28 cellular contexts compared by ENCODE assay signal in the genomic region with DNA sequence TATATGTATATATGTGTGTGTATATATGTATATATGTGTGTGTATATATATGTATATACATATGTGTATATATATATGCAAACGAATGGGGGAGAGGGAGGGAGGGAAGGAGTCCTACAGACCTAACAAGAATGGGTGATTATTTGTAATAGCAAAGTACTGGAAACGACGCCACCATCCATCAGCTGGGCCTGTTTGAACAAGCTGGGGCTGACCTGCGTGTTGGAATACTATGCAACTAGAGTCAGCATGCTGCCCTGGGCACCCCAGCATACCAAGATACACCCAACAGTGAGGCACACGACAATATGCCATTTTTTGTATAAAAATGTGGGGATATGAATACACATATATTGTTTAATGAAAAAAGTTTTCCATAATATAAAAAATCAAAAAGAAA. TPM values are rescaled to one million over a fixed set of nuclear protein-coding genes. Genes with fewer than 3 reads are reported as not detected.
DNase-seq lines count a peak whose midpoint lies in the region; ATAC-seq, FAIRE-seq and TF ChIP-seq lines count a peak whose summit lies in the region.
"Had no signal": no experiment of that assay in that cellular context is flagged by ENCODE, and none has a peak within 500 bp of the region (broad histone marks: within the 10 kb centered on the region; RNA-seq: fewer than 3 reads in every experiment).

No MANE protein-coding gene starts in this region.

- H3K4me1 Mint-ChIP-seq in chondrocyte (ENCODE audit: low read depth) (no peaks in the 10 kb centered on the region), GM23338 (peaks cover 2% of the 10 kb centered on the region; the same call in 1 of the 3 replicates), WTC11 (no peaks in the 10 kb centered on the region), progenitor cell of endocrine pancreas (ENCODE audit: low read depth) (peaks cover 14% of the 10 kb centered on the region)
- H3K4me1 Mint-ChIP-seq: CD14-positive monocyte; CD8-positive, alpha-beta memory T cell; H9 had no signal

- no peaks in the 10 kb centered on the region for H4K20me1 ChIP-seq in mammary epithelial cell (ENCODE audit: insufficient read depth, low read length)
- no peaks in the 10 kb centered on the region for H4K20me1 ChIP-seq in HepG2 (ENCODE audit: insufficient read depth, low read length)
- H4K20me1 ChIP-seq in GM23338 (replicated peaks; ENCODE audit: insufficient read depth), result no peaks in the 10 kb centered on the region

- no peak for FAIRE-seq in HepG2 (lab: Jason Lieb, UNC)
- FAIRE-seq: A549, D721Med, GM12891, GM18507 had no signal

- TF ChIP-seq CTCF in mammary epithelial cell (conservative IDR thresholded peaks at IDR 0.05 in 1 of 2, IDR thresholded peaks at IDR 0.05 in 1 of 2; ENCODE audit: extremely low read depth in 1 of 2, insufficient read depth in 1 of 2, low read depth in 1 of 2, low read length in 2 of 2) (no peak), breast epithelium (IDR thresholded peaks at IDR 0.05) (no peak), chondrocyte (IDR thresholded peaks at IDR 0.05) (no peak), epithelial cell of esophagus (IDR thresholded peaks at IDR 0.05; ENCODE audit: insufficient read depth, low read depth, low read length, missing control alignments) (no peak), HepG2 (CRISPR knock-in tag; IDR thresholded peaks at IDR 0.05) (no peak), GM23338 (conservative IDR thresholded peaks at IDR 0.05; ENCODE audit: low read depth in 2 of 2) (no peak), WTC11 (IDR thresholded peaks at IDR 0.05) (no peak), progenitor cell of endocrine pancreas (IDR thresholded peaks at IDR 0.05; ENCODE audit: unreplicated experiment) (no peak)

- no peaks in the 10 kb centered on the region for H3K9me2 ChIP-seq in GM23338 (ENCODE audit: insufficient read depth)

- H3K4me3 Mint-ChIP-seq in chondrocyte (ENCODE audit: unreplicated experiment) (no peak overlapping the region), GM23338 (no peak overlapping the region), WTC11 (no peak overlapping the region), progenitor cell of endocrine pancreas (ENCODE audit: low read depth) (no peak overlapping the region)
- H3K4me3 Mint-ChIP-seq: CD14-positive monocyte; CD4-positive, alpha-beta T cell; CD8-positive, alpha-beta memory T cell; H9 had no signal

- no peak for TF ChIP-seq RAD21 in HepG2 (CRISPR knock-in tag; IDR thresholded peaks at IDR 0.05)

- POLR2A ChIA-PET in HepG2 (lab: Yijun Ruan, JAX), result no interaction called here
- POLR2A ChIA-PET in WTC11 (lab: Charles Lee), result no interaction called here

- TF ChIP-seq POLR2A in breast epithelium (IDR thresholded peaks at IDR 0.05) (no peak), HepG2 (IDR thresholded peaks at IDR 0.05; ENCODE audit: insufficient read depth in 1 of 2, low read depth in 2 of 2, low read length in 2 of 2) (no peak)

- BruUV-seq in mammary epithelial cell (replicated peaks; lab: Mats Ljungman, UMichigan) (no TSS peak), HepG2 (replicated peaks; lab: Mats Ljungman, UMichigan) (no TSS peak)

- dilution Hi-C loops in mammary epithelial cell (cut with HindIII; ENCODE audit: low sequenced_read_pairs), result no loop called here

- H3F3A ChIP-seq in GM23338 (replicated peaks; ENCODE audit: low read depth), result no peaks in the 10 kb centered on the region

- H3K4me1 ChIP-seq in mammary epithelial cell (ENCODE audit: insufficient read depth, low read length) (no peaks in the 10 kb centered on the region), breast epithelium (no peaks in the 10 kb centered on the region), HepG2 (ENCODE audit: insufficient read depth, low read length) (peaks cover 48% of the 10 kb centered on the region), GM23338 (ENCODE audit: insufficient read depth) (no peaks in the 10 kb centered on the region)
- H3K4me1 ChIP-seq: BE2C had no signal

- H3K36me3 ChIP-seq in mammary epithelial cell (ENCODE audit: insufficient read depth, low read length) (no peaks in the 10 kb centered on the region), breast epithelium (no peaks in the 10 kb centered on the region), HepG2 (replicated peaks in 1 of 2; ENCODE audit: control insufficient read depth in 1 of 2, insufficient read depth in 2 of 2, low read length in 2 of 2) (no peaks in the 10 kb centered on the region), GM23338 (ENCODE audit: insufficient read depth) (no peaks in the 10 kb centered on the region)
- H3K36me3 ChIP-seq: BE2C; BLaER1 treated with 17β-estradiol and CSF1 and Interleukin-3, amounts not matched to agents 10 nM and 100 nM had no signal

- H3K9me3 Mint-ChIP-seq in chondrocyte (ENCODE audit: low read depth) (no peaks in the 10 kb centered on the region), GM23338 (no peaks in the 10 kb centered on the region), WTC11 (no peaks in the 10 kb centered on the region), progenitor cell of endocrine pancreas (ENCODE audit: low read depth) (peaks cover 8% of the 10 kb centered on the region)
- H3K9me3 Mint-ChIP-seq: CD4-positive, alpha-beta T cell; CD8-positive, alpha-beta memory T cell had no signal

- H3K4me3 ChIP-seq in mammary epithelial cell (replicated peaks in 1 of 3; ENCODE audit: insufficient read depth in 1 of 3, low read depth in 2 of 3, low read length in 3 of 3), result no peak overlapping the region
- H3K4me3 ChIP-seq in breast epithelium, result no peak overlapping the region
- H3K4me3 ChIP-seq in epithelial cell of esophagus (ENCODE audit: low read length), result no peak overlapping the region
- H3K4me3 ChIP-seq in HepG2 (replicated peaks in 1 of 3; ENCODE audit: insufficient read depth in 1 of 3, low read depth in 2 of 3, low read length in 3 of 3), result no peak overlapping the region
- H3K4me3 ChIP-seq in GM23338, result no peak overlapping the region
- H3K4me3 ChIP-seq: A549; BLaER1 treated with 17β-estradiol and CSF1 and Interleukin-3, amounts not matched to agents 10 nM and 100 nM had no signal

- peak; percentile 48 for DNase-seq in mammary epithelial cell
- no peak for DNase-seq in breast epithelium (ENCODE audit: low spot score in 2 of 2)
- peak; percentile 17 for DNase-seq in chondrocyte (ENCODE audit: low spot score)
- DNase-seq in epithelial cell of esophagus (ENCODE audit: low read depth), result peak; percentile 76
- DNase-seq in HepG2 (ENCODE audit: low spot score), result no peak
- no peak for DNase-seq in GM23338 (ENCODE audit: low spot score)
- DNase-seq in WTC11 (ENCODE audit: low spot score), result no peak
- no peak for DNase-seq in progenitor cell of endocrine pancreas (ENCODE audit: low spot score, unreplicated experiment)
- DNase-seq: 8988T; ACHN; AML-193; BE2C; CD4-positive, alpha-beta T cell; CD8-positive, alpha-beta memory T cell; DMS 273 treated with DMSO at 0.1 percent for 48 hours; DMS53; DMS79 treated with DMSO at 0.1 percent for 48 hours; GF-D8; H9 had no signal

- H3K27me3 Mint-ChIP-seq in chondrocyte (ENCODE audit: low read depth) (peaks cover 19% of the 10 kb centered on the region), GM23338 (ENCODE audit: insufficient read depth, low read depth, poor library complexity) (peaks cover 8% of the 10 kb centered on the region), WTC11 (ENCODE audit: low read depth) (peaks cover 27% of the 10 kb centered on the region), progenitor cell of endocrine pancreas (peaks cover 16% of the 10 kb centered on the region)

- H3K79me2 ChIP-seq in mammary epithelial cell (ENCODE audit: insufficient read depth, low read length) (no peaks in the 10 kb centered on the region), HepG2 (ENCODE audit: insufficient read depth, low read length) (peaks cover 20% of the 10 kb centered on the region), GM23338 (replicated peaks; ENCODE audit: insufficient read depth) (no peaks in the 10 kb centered on the region)

- intact Hi-C loops in mammary epithelial cell (cut with micrococcal nuclease) (no loop called here), breast epithelium (cut with DNase I; ENCODE audit: low total_unique reads) (no loop called here), HepG2 (cut with micrococcal nuclease; ENCODE audit: unreplicated experiment) (no loop called here)

- H3K27ac ChIP-seq in mammary epithelial cell (ENCODE audit: insufficient read depth, low read depth, low read length) (no peak overlapping the region), breast epithelium (no peak overlapping the region), HepG2 (ENCODE audit: extremely low read length, insufficient read depth, low read length) (peak overlapping the region; percentile 22), GM23338 (ENCODE audit: low read depth) (no peak overlapping the region)
- H3K27ac ChIP-seq: A549; BLaER1 treated with 17β-estradiol and CSF1 and Interleukin-3, amounts not matched to agents 10 nM and 100 nM had no signal

- CTCF ChIA-PET in mammary epithelial cell (lab: Charles Lee; ENCODE audit: low non-redundant PET) (no interaction called here), HepG2 (lab: Yijun Ruan, JAX; ENCODE audit: low intra/inter-chr PET ratio, low total read pairs) (no interaction called here), WTC11 (lab: Charles Lee) (interaction anchor here (1.0 kb wide), 1 partner anchor 48 kb away, joined by 3 read pairs; no protein-coding TSS in a partner anchor)

- H2AFZ ChIP-seq in mammary epithelial cell (ENCODE audit: low read depth, low read length) (no peak overlapping the region), HepG2 (ENCODE audit: low read length) (no peak overlapping the region), GM23338 (no peak overlapping the region)

- H3K36me3 Mint-ChIP-seq in chondrocyte (ENCODE audit: low read depth) (no peaks in the 10 kb centered on the region), GM23338 (ENCODE audit: low read depth) (no peaks in the 10 kb centered on the region), WTC11 (no peaks in the 10 kb centered on the region), progenitor cell of endocrine pancreas (ENCODE audit: insufficient read depth) (no peaks in the 10 kb centered on the region)
- H3K36me3 Mint-ChIP-seq: CD14-positive monocyte; CD8-positive, alpha-beta memory T cell had no signal

- H3K4me2 ChIP-seq in mammary epithelial cell (ENCODE audit: insufficient read depth, low read depth, low read length) (no peak overlapping the region), HepG2 (ENCODE audit: low read depth, low read length) (no peak overlapping the region), GM23338 (no peak overlapping the region)
- H3K4me2 ChIP-seq: A549; BLaER1 treated with 17β-estradiol and CSF1 and Interleukin-3, amounts not matched to agents 10 nM and 100 nM had no signal

- H3K9me3 ChIP-seq in mammary epithelial cell (replicated peaks; ENCODE audit: insufficient read depth, low read length) (no peaks in the 10 kb centered on the region), breast epithelium (no peaks in the 10 kb centered on the region), HepG2 (ENCODE audit: low read length) (no peaks in the 10 kb centered on the region)
- H3K9me3 ChIP-seq: A549, BE2C had no signal

- 18% methylated on average over 5 of the region's 5 CpGs for WGBS in mammary epithelial cell (ENCODE audit: low coverage, missing lambda C conversion rate)
- WGBS in HepG2 (ENCODE audit: low lambda C conversion rate), result 92% methylated on average over 5 of the region's 5 CpGs

- TF ChIP-seq EP300 in HepG2 (IDR thresholded peaks at IDR 0.05; ENCODE audit: low read depth in 2 of 2, low read length in 2 of 2) (no peak), HepG2 (CRISPR knock-in tag; IDR thresholded peaks at IDR 0.05; ENCODE audit: borderline replicate concordance) (no peak)

- no peak for ATAC-seq in HepG2
- no peak for ATAC-seq in GM23338
- ATAC-seq in WTC11, result no peak
- ATAC-seq: A549, HCT116 had no signal

- H3K9ac ChIP-seq in mammary epithelial cell (ENCODE audit: insufficient read depth, low read length) (no peak overlapping the region), HepG2 (ENCODE audit: insufficient read depth, low read depth, low read length) (no peak overlapping the region)
- H3K9ac ChIP-seq: BLaER1 treated with 17β-estradiol and CSF1 and Interleukin-3, amounts not matched to agents 10 nM and 100 nM had no signal

- H3K27me3 ChIP-seq in mammary epithelial cell (ENCODE audit: insufficient read depth, low read length), result no peaks in the 10 kb centered on the region
- peaks cover 0 to 78% of the 10 kb centered on the region in 2 donors for H3K27me3 ChIP-seq in breast epithelium
- no peaks in the 10 kb centered on the region for H3K27me3 ChIP-seq in HepG2 (ENCODE audit: control insufficient read depth in 1 of 2, insufficient read depth in 2 of 2, low read length in 2 of 2)
- H3K27me3 ChIP-seq in GM23338 (ENCODE audit: insufficient read depth), result no peaks in the 10 kb centered on the region; the same call in 1 of the 2 replicates
- H3K27me3 ChIP-seq: BE2C had no signal

- H3K27ac Mint-ChIP-seq in chondrocyte (ENCODE audit: unreplicated experiment), result no peak overlapping the region
- no peak overlapping the region for H3K27ac Mint-ChIP-seq in GM23338
- H3K27ac Mint-ChIP-seq in WTC11, result no peak overlapping the region
- H3K27ac Mint-ChIP-seq in progenitor cell of endocrine pancreas, result no peak overlapping the region
- H3K27ac Mint-ChIP-seq: CD14-positive monocyte; CD4-positive, alpha-beta T cell; H9 had no signal

- in situ Hi-C loops in mammary epithelial cell (cut with MboI; ENCODE audit: low sequenced_read_pairs in 2 of 2) (no loop called here), HepG2 (cut with HindIII; ENCODE audit: extremely low pct_ligation_motif_present, low pct_unique_long_range_greater_than_20kb) (no loop called here)

RNA-seq across cellular contexts. Expression of gene CCNQ, which starts 21.6 kb away (rescaled TPM):
- 10 to 100 TPM; 25.9 to 27.3 TPM for total RNA-seq in mammary epithelial cell
- polyA plus RNA-seq in mammary epithelial cell, result 43.3 TPM
- polyA minus RNA-seq in mammary epithelial cell, result 51.8 TPM
- 10 to 100 TPM; 23.9 to 42.6 (median 39.7) TPM for total RNA-seq in breast epithelium
- 17.2 to 21.9 TPM (median 17.7 TPM) in 3 replicates for total RNA-seq in chondrocyte
- 23.7 and 25.5 TPM in 2 replicates for total RNA-seq in HepG2 (2016; rRNA removed; fragmentation: Illumina TruSeq; extraction: Trizol)
- total RNA-seq in HepG2 (2016; cell fraction: cytosol; rRNA removed; fragmentation: Illumina TruSeq; extraction: Trizol; ENCODE audit: low read depth), result 68.7 and 75.5 TPM in 2 replicates
- total RNA-seq in HepG2 (2016; cell fraction: insoluble cytoplasmic fraction; rRNA removed; fragmentation: Illumina TruSeq; extraction: Trizol), result 21.1 and 24.5 TPM in 2 replicates
- 70.2 and 79.6 TPM in 2 replicates for total RNA-seq in HepG2 (2016; cell fraction: membrane; rRNA removed; fragmentation: Illumina TruSeq; extraction: Trizol)
- total RNA-seq in HepG2 (2016; cell fraction: nucleus; rRNA removed; fragmentation: Illumina TruSeq; extraction: Trizol), result 9.8 and 13.2 TPM in 2 replicates
- polyA plus RNA-seq in HepG2 (2011; rRNA removed), result 15.0 and 22.0 TPM in 2 replicates
- polyA plus RNA-seq in HepG2 (2011; cell fraction: cytosol; rRNA removed), result 21.9 and 25.7 TPM in 2 replicates
- 11.2 and 14.5 TPM in 2 replicates for polyA plus RNA-seq in HepG2 (2011; cell fraction: nucleus; rRNA removed)
- 8.9 and 11.1 TPM in 2 replicates for polyA plus RNA-seq in HepG2 (2012)
- polyA plus RNA-seq in HepG2 (2016; cell fraction: cytosol; fragmentation: Illumina TruSeq; extraction: Trizol; ENCODE audit: low read depth), result 68.9 and 82.0 TPM in 2 replicates
- polyA plus RNA-seq in HepG2 (2016; cell fraction: insoluble cytoplasmic fraction; fragmentation: Illumina TruSeq; extraction: Trizol; ENCODE audit: low read depth), result 20.1 and 20.6 TPM in 2 replicates
- polyA plus RNA-seq in HepG2 (2016; cell fraction: membrane; fragmentation: Illumina TruSeq; extraction: Trizol; ENCODE audit: low read depth), result 55.1 and 67.3 TPM in 2 replicates
- 15.0 and 20.6 TPM in 2 replicates for polyA plus RNA-seq in HepG2 (2016; cell fraction: nucleus; fragmentation: Illumina TruSeq; extraction: Trizol; ENCODE audit: insufficient read depth, low read depth)
- 19.4 and 43.5 TPM in 2 replicates for polyA minus RNA-seq in HepG2 (2011; rRNA and poly(A)+ RNA removed; ENCODE audit: low replicate concordance)
- polyA minus RNA-seq in HepG2 (2011; cell fraction: cytosol; rRNA and poly(A)+ RNA removed), result 6.7 and 9.8 TPM in 2 replicates
- polyA minus RNA-seq in HepG2 (2011; cell fraction: nucleus; rRNA and poly(A)+ RNA removed), result 5.4 and 6.1 TPM in 2 replicates
- total RNA-seq in GM23338 (2014; rRNA removed; shearing (Covaris generic)), result 18.3 and 30.2 TPM in 2 replicates
- polyA plus RNA-seq in GM23338 (2016; fragmentation: Nextera tagmentation; extraction: Ambion mirVana), result 19.4 and 23.9 TPM in 2 replicates
- 15.2 to 17.4 TPM (median 15.4 TPM) in 3 replicates for total RNA-seq in WTC11 (2021)
- total RNA-seq in progenitor cell of endocrine pancreas, result 19.1 and 19.2 TPM in 2 replicates

RNA-seq across cellular contexts. Expression of gene DUSP9, which starts 26.4 kb away (rescaled TPM):
- total RNA-seq in mammary epithelial cell, result under 1 TPM; 0.50 to 0.64 TPM
- 0.59 TPM for polyA plus RNA-seq in mammary epithelial cell
- 1.1 TPM for polyA minus RNA-seq in mammary epithelial cell
- under 1 TPM in 2 of 3 donors, not detected in 1; 0.33 to 0.73 TPM for total RNA-seq in breast epithelium
- total RNA-seq in chondrocyte, result 0.13 to 0.77 TPM in 2 of 3 replicates, not detected in the other
- 357 and 435 TPM in 2 replicates for total RNA-seq in HepG2 (2016; rRNA removed; fragmentation: Illumina TruSeq; extraction: Trizol)
- 183 and 202 TPM in 2 replicates for total RNA-seq in HepG2 (2016; cell fraction: cytosol; rRNA removed; fragmentation: Illumina TruSeq; extraction: Trizol; ENCODE audit: low read depth)
- total RNA-seq in HepG2 (2016; cell fraction: insoluble cytoplasmic fraction; rRNA removed; fragmentation: Illumina TruSeq; extraction: Trizol), result 332 and 447 TPM in 2 replicates
- total RNA-seq in HepG2 (2016; cell fraction: membrane; rRNA removed; fragmentation: Illumina TruSeq; extraction: Trizol), result 386 and 448 TPM in 2 replicates
- 159 and 193 TPM in 2 replicates for total RNA-seq in HepG2 (2016; cell fraction: nucleus; rRNA removed; fragmentation: Illumina TruSeq; extraction: Trizol)
- polyA plus RNA-seq in HepG2 (2011; rRNA removed), result 235 and 335 TPM in 2 replicates
- 239 and 294 TPM in 2 replicates for polyA plus RNA-seq in HepG2 (2011; cell fraction: cytosol; rRNA removed)
- 263 and 279 TPM in 2 replicates for polyA plus RNA-seq in HepG2 (2011; cell fraction: nucleus; rRNA removed)
- polyA plus RNA-seq in HepG2 (2012), result 173 and 253 TPM in 2 replicates
- 162 and 174 TPM in 2 replicates for polyA plus RNA-seq in HepG2 (2016; cell fraction: cytosol; fragmentation: Illumina TruSeq; extraction: Trizol; ENCODE audit: low read depth)
- polyA plus RNA-seq in HepG2 (2016; cell fraction: insoluble cytoplasmic fraction; fragmentation: Illumina TruSeq; extraction: Trizol; ENCODE audit: low read depth), result 322 and 341 TPM in 2 replicates
- 301 and 303 TPM in 2 replicates for polyA plus RNA-seq in HepG2 (2016; cell fraction: membrane; fragmentation: Illumina TruSeq; extraction: Trizol; ENCODE audit: low read depth)
- 275 and 284 TPM in 2 replicates for polyA plus RNA-seq in HepG2 (2016; cell fraction: nucleus; fragmentation: Illumina TruSeq; extraction: Trizol; ENCODE audit: insufficient read depth, low read depth)
- polyA minus RNA-seq in HepG2 (2011; rRNA and poly(A)+ RNA removed; ENCODE audit: low replicate concordance), result 22.4 and 433 TPM in 2 replicates
- 192 and 199 TPM in 2 replicates for polyA minus RNA-seq in HepG2 (2011; cell fraction: cytosol; rRNA and poly(A)+ RNA removed)
- 54.5 and 60.7 TPM in 2 replicates for polyA minus RNA-seq in HepG2 (2011; cell fraction: nucleus; rRNA and poly(A)+ RNA removed)
- total RNA-seq in GM23338 (2014; rRNA removed; shearing (Covaris generic)), result 3.4 and 3.9 TPM in 2 replicates
- 0.54 and 0.71 TPM in 2 replicates for polyA plus RNA-seq in GM23338 (2016; fragmentation: Nextera tagmentation; extraction: Ambion mirVana)
- total RNA-seq in WTC11 (2021), result 2.5 to 2.8 TPM (median 2.5 TPM) in 3 replicates
- total RNA-seq in progenitor cell of endocrine pancreas, result 35.7 and 36.5 TPM in 2 replicates
- total RNA-seq: CD4-positive, alpha-beta T cell had no signal
- polyA plus RNA-seq: CD14-positive monocyte had no signal

RNA-seq across cellular contexts. Expression of gene PNCK, which starts 53.0 kb away (rescaled TPM):
- 1 to 10 TPM; 1.2 to 1.7 TPM for total RNA-seq in mammary epithelial cell
- 0.39 TPM for polyA plus RNA-seq in mammary epithelial cell
- polyA minus RNA-seq in mammary epithelial cell, result not detected
- total RNA-seq in breast epithelium, result 1 to 10 TPM in 1 of 3 donors, under 1 TPM in 2; 0.48 to 1.3 (median 0.73) TPM
- total RNA-seq in chondrocyte, result 3.2 to 3.8 TPM (median 3.5 TPM) in 3 replicates
- total RNA-seq in HepG2 (2016; rRNA removed; fragmentation: Illumina TruSeq; extraction: Trizol), result not detected in 2 replicates
- not detected in 2 replicates for total RNA-seq in HepG2 (2016; cell fraction: cytosol; rRNA removed; fragmentation: Illumina TruSeq; extraction: Trizol; ENCODE audit: low read depth)
- total RNA-seq in HepG2 (2016; cell fraction: insoluble cytoplasmic fraction; rRNA removed; fragmentation: Illumina TruSeq; extraction: Trizol), result not detected in 2 replicates
- not detected in 2 replicates for total RNA-seq in HepG2 (2016; cell fraction: membrane; rRNA removed; fragmentation: Illumina TruSeq; extraction: Trizol)
- not detected in 2 replicates for total RNA-seq in HepG2 (2016; cell fraction: nucleus; rRNA removed; fragmentation: Illumina TruSeq; extraction: Trizol)
- 33.1 and 55.3 TPM in 2 replicates for polyA plus RNA-seq in HepG2 (2011; rRNA removed)
- polyA plus RNA-seq in HepG2 (2011; cell fraction: cytosol; rRNA removed), result 25.3 and 25.4 TPM in 2 replicates
- 294 and 322 TPM in 2 replicates for polyA plus RNA-seq in HepG2 (2011; cell fraction: nucleus; rRNA removed)
- 32.4 and 45.3 TPM in 2 replicates for polyA plus RNA-seq in HepG2 (2012)
- 0.12 TPM in 1 of 2 replicates, not detected in the other for polyA plus RNA-seq in HepG2 (2016; cell fraction: cytosol; fragmentation: Illumina TruSeq; extraction: Trizol; ENCODE audit: low read depth)
- polyA plus RNA-seq in HepG2 (2016; cell fraction: insoluble cytoplasmic fraction; fragmentation: Illumina TruSeq; extraction: Trizol; ENCODE audit: low read depth), result not detected in 2 replicates
- polyA plus RNA-seq in HepG2 (2016; cell fraction: membrane; fragmentation: Illumina TruSeq; extraction: Trizol; ENCODE audit: low read depth), result not detected in 2 replicates
- polyA plus RNA-seq in HepG2 (2016; cell fraction: nucleus; fragmentation: Illumina TruSeq; extraction: Trizol; ENCODE audit: insufficient read depth, low read depth), result 1.2 TPM in 1 of 2 replicates, not detected in the other
- polyA minus RNA-seq in HepG2 (2011; rRNA and poly(A)+ RNA removed; ENCODE audit: low replicate concordance), result 0.91 and 21.5 TPM in 2 replicates
- 8.9 and 13.2 TPM in 2 replicates for polyA minus RNA-seq in HepG2 (2011; cell fraction: cytosol; rRNA and poly(A)+ RNA removed)
- polyA minus RNA-seq in HepG2 (2011; cell fraction: nucleus; rRNA and poly(A)+ RNA removed), result 42.2 and 53.6 TPM in 2 replicates
- 5.4 and 11.9 TPM in 2 replicates for total RNA-seq in GM23338 (2014; rRNA removed; shearing (Covaris generic))
- polyA plus RNA-seq in GM23338 (2016; fragmentation: Nextera tagmentation; extraction: Ambion mirVana), result 3.0 and 3.5 TPM in 2 replicates
- 8.6 to 14.3 TPM (median 12.1 TPM) in 3 replicates for total RNA-seq in WTC11 (2021)
- total RNA-seq in progenitor cell of endocrine pancreas, result 5.4 and 6.1 TPM in 2 replicates
- total RNA-seq: CD8-positive, alpha-beta memory T cell; Daoy; G401 had no signal
- polyA plus RNA-seq: CD14-positive monocyte; CD8-positive, alpha-beta memory T cell had no signal

Comparison
In these comparisons a context has a peak if more than half of its experiments do, and no peak if none do; other contexts are left out.
1. DNase-seq: peak in mammary epithelial cell (single experiment), chondrocyte (single experiment) and epithelial cell of esophagus (single experiment); none in breast epithelium (0 of 2), HepG2 (single experiment), GM23338 (single experiment), WTC11 (single experiment) and progenitor cell of endocrine pancreas (single experiment).